In the genomic region with DNA sequence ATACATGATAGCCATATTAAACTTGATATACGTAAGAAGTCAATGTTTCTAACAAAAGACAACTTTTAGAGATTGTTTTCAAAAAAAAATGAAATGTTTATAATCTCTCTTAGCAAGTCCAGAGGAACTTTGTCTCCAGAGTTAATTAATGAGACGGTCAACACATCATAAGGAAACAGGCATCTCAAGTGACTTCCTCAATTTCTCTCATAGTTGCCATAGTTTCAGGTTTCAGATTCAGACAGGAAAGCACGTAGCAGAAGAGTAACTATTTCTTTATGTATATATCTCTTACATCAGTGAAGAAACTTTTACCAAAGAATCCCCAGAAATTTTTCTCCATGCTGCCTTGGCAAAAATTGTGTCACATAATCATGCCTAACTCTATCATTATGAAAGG, we compare ENCODE assay signal across 12 cellular contexts.
A peak's percentile ranks its signal among the peaks of the same experiment; 100 is the strongest.
DNase-seq lines count a peak whose midpoint lies in the region; ATAC-seq and TF ChIP-seq lines count a peak whose summit lies in the region.
"Had no signal": no experiment of that assay in that cellular context is flagged by ENCODE, and none has a peak within 500 bp of the region (broad histone marks: within the 10 kb centered on the region; RNA-seq: fewer than 3 reads in every experiment).

No MANE protein-coding gene starts in this region.

- H3K36me3 ChIP-seq in Karpas-422 (ENCODE audit: insufficient read depth, low read length): no peaks in the 10 kb centered on the region

- no peaks in the 10 kb centered on the region for H3K4me1 Mint-ChIP-seq in T-cell

- DNase-seq in GM10248 (ENCODE audit: extremely low spot score): peak; percentile 7
- peak; percentile 61 for DNase-seq in Karpas-422
- no peak for DNase-seq in T-cell
- no peak for DNase-seq in SW480 (ENCODE audit: low spot score)
- no peak for DNase-seq in NCI-H1694 treated with DMSO at 0.1 percent for 48 hours (lab: John Stamatoyannopoulos, UW)
- DNase-seq in NCI-H2107 (lab: John Stamatoyannopoulos, UW): no peak
- DNase-seq: activated effector memory CD4-positive, alpha-beta T cell treated with Interleukin-2 at 50 U/mL for 16 hours; hippocampal formation; NCI-H510A treated with DMSO at 0.1 percent for 48 hours; stimulated activated CD4-positive, alpha-beta T cell treated with anti-CD3 and anti-CD28 coated beads, Interleukin-15, amount 100 ng/mL, for 24 hours had no signal

- H3K27ac ChIP-seq in Karpas-422 (ENCODE audit: low read length): no peak overlapping the region

- H3K27me3 Mint-ChIP-seq in T-cell: no peaks in the 10 kb centered on the region

- CTCF ChIA-PET in GM10248 (lab: Yijun Ruan, JAX): no interaction called here
- CTCF ChIA-PET in T-cell (lab: Charles Lee): no interaction called here

- no peak for TF ChIP-seq CTCF in GM10248 (IDR thresholded peaks at IDR 0.05; ENCODE audit: control extremely low read depth, extremely low read depth, low read depth, missing control alignments)

- H3K4me2 ChIP-seq in Karpas-422 (ENCODE audit: low read depth, low read length, poor library complexity, severe bottlenecking): peak overlapping the region; percentile 30

- peaks cover 4 to 25% (median 24%) of the 10 kb centered on the region in 3 donors for H3K9me3 Mint-ChIP-seq in T-cell

- no peak overlapping the region for H3K4me3 Mint-ChIP-seq in T-cell

- H3K27me3 ChIP-seq in Karpas-422 (ENCODE audit: low read length): no peaks in the 10 kb centered on the region

- H2AFZ ChIP-seq in Karpas-422 (ENCODE audit: low read length): peak overlapping the region; percentile 89

- no peaks in the 10 kb centered on the region for H3K9me2 ChIP-seq in Karpas-422 (replicated peaks; ENCODE audit: insufficient read depth, low read length)

- H3K9me3 ChIP-seq in Karpas-422 (ENCODE audit: low read length): peaks cover 3% of the 10 kb centered on the region

- H3K4me1 ChIP-seq in Karpas-422 (ENCODE audit: low read length): peaks cover 10% of the 10 kb centered on the region

- POLR2A ChIA-PET in GM10248 (lab: Yijun Ruan, JAX): no interaction called here
- POLR2A ChIA-PET in T-cell (lab: Charles Lee): no interaction called here

- no peaks in the 10 kb centered on the region for H3K79me2 ChIP-seq in Karpas-422 (ENCODE audit: low read length)

- ATAC-seq in GM19395 (IDR thresholded peaks at IDR 0.05; ENCODE audit: unreplicated experiment): peak; percentile 97
- ATAC-seq in HG02885 (IDR thresholded peaks at IDR 0.05; ENCODE audit: poor library complexity, unreplicated experiment): peak; percentile 98
- ATAC-seq in T-cell (replicated peaks in 1 of 4): no peak

- H3K27ac Mint-ChIP-seq in T-cell: no peak overlapping the region

- H3K36me3 Mint-ChIP-seq in T-cell: no peaks in the 10 kb centered on the region

- H3K9ac ChIP-seq in Karpas-422 (ENCODE audit: low read length): no peak overlapping the region

- H4K20me1 ChIP-seq in Karpas-422 (ENCODE audit: insufficient read depth, low read depth, low read length): no peaks in the 10 kb centered on the region

- peak overlapping the region; percentile 30; the same call in 1 of the 2 replicates for H3K4me3 ChIP-seq in Karpas-422 (ENCODE audit: low read length)

Comparison
In these comparisons a context has a peak if more than half of its experiments do, and no peak if none do; other contexts are left out.
1. DNase-seq: peak in GM10248 (single experiment) and Karpas-422 (single experiment); none in T-cell (0 of 34), SW480 (single experiment), NCI-H1694 treated with DMSO at 0.1 percent for 48 hours (single experiment) and NCI-H2107 (single experiment).
2. ATAC-seq: peak in GM19395 (single experiment) and HG02885 (single experiment); none in T-cell (0 of 4).